9 cellular contexts compared by ENCODE assay signal in the genomic region with DNA sequence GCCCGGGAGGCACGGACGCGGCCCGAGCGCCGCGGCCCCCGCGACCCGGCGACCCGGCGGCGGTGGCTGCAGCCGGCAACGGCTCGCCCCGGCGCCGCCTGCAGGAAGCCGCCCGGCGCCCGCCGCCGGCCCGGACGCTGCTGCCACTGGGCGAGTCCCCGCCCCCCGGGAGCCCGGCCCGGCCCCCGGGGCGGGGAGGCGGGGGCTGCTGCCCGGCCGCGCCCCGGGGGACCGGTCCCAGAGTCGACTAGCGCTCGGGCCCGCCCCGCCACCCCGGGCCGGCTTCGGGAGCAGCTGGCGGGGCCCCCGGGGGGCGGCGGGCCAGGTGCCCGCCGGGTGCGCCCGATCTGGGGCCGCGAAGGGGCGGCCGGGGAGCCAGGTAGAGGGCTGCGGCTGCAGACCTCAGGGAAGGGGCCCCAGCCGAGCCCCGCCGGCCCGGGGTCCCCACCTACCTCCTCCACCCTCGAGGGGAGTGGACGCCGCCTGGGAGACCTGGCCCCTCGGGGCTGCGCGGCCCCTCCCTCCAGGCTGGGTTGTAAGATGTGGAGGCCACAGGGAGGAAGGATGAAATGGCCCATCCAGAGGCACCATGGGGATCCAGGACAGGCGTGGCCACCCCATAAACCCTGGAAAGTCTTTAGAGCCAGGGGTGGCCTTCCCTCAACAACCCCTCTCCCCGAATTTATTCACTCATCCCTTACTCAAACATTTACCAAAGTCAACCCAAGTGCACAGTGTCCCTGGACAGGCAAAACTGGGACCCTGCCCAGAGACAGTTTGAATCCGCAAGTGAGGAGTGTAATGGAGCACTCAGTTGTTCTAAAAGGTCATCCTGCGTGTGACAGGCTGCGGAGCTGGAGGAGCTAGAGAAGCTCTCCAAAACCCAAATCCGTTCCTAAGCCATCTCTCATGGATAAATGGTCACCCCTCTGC. TPM values are rescaled to one million over a fixed set of nuclear protein-coding genes. Genes with fewer than 3 reads are reported as not detected.
DNase-seq lines count a peak whose midpoint lies in the region; ATAC-seq, FAIRE-seq and TF ChIP-seq lines count a peak whose summit lies in the region.
"Had no signal": no experiment of that assay in that cellular context is flagged by ENCODE, and none has a peak within 500 bp of the region (broad histone marks: within the 10 kb centered on the region; RNA-seq: fewer than 3 reads in every experiment).

A gene with protein sequence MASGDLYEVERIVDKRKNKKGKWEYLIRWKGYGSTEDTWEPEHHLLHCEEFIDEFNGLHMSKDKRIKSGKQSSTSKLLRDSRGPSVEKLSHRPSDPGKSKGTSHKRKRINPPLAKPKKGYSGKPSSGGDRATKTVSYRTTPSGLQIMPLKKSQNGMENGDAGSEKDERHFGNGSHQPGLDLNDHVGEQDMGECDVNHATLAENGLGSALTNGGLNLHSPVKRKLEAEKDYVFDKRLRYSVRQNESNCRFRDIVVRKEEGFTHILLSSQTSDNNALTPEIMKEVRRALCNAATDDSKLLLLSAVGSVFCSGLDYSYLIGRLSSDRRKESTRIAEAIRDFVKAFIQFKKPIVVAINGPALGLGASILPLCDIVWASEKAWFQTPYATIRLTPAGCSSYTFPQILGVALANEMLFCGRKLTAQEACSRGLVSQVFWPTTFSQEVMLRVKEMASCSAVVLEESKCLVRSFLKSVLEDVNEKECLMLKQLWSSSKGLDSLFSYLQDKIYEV (minus strand): TSS at position 148 of the 933 bp plus-strand sequence. CDS start 425 bp downstream, outside the sequence.

- no peaks in the 10 kb centered on the region for H3K79me2 ChIP-seq in GM12878 (ENCODE audit: control insufficient read depth, insufficient read depth, low read length)
- no peaks in the 10 kb centered on the region for H3K79me2 ChIP-seq in smooth muscle cell (ENCODE audit: low read depth)

- WGBS in GM12878 (ENCODE audit: insufficient coverage, insufficient replicate concordance, low lambda C conversion rate, missing lambda C conversion rate), result 15% methylated on average over 26 of the region's 79 CpGs
- WGBS in smooth muscle cell (ENCODE audit: low lambda C conversion rate), result 48% methylated on average over 6 of the region's 79 CpGs

- DNase-seq in DMS 273 (lab: John Stamatoyannopoulos, UW; ENCODE audit: unreplicated experiment) (peak; percentile 62), DMS 273 treated with DMSO at 0.1 percent for 48 hours (lab: John Stamatoyannopoulos, UW) (no peak), SW480 (ENCODE audit: low spot score) (peak; percentile 41), GM12878 (ENCODE audit: low read depth, low spot score) (no peak), smooth muscle cell (lab: John Stamatoyannopoulos, UW; ENCODE audit: unreplicated experiment) (no peak), NCI-H1092 treated with DMSO at 0.1 percent for 48 hours (lab: John Stamatoyannopoulos, UW) (no peak)

- H3K4me3 ChIP-seq in GM12878 (peak within 1 kb of the TSS; percentile 69; the same call in 1 of the 2 replicates), iPS-18a (ENCODE audit: low read length) (peak within 1 kb of the TSS; percentile 5), smooth muscle cell (peak within 1 kb of the TSS; percentile 81)

- H4K20me1 ChIP-seq in GM12878 (ENCODE audit: control insufficient read depth, insufficient read depth) (no peaks in the 10 kb centered on the region), smooth muscle cell (ENCODE audit: low read depth) (no peaks in the 10 kb centered on the region)

- TF ChIP-seq POLR2A in GM12878 (IDR thresholded peaks at IDR 0.05; ENCODE audit: low read depth, low read length), result no peak

- in situ Hi-C loops in GM12878 (cut with MboI), result no loop called here

- intact Hi-C loops in GM12878 (cut with micrococcal nuclease; ENCODE audit: unreplicated experiment), result no loop called here

- TF ChIP-seq RAD21 in GM12878 (IDR thresholded peaks at IDR 0.05; ENCODE audit: insufficient read depth, low read depth, low read length), result 0 out of 2 replicates have a peak, but pooled peaks have one; percentile 11

- H3K36me3 ChIP-seq in GM12878 (ENCODE audit: control insufficient read depth in 2 of 2, insufficient read depth in 2 of 2, low read length in 1 of 2) (no peaks in the 10 kb centered on the region), iPS-18a (ENCODE audit: control insufficient read depth, low read depth, low read length) (no peaks in the 10 kb centered on the region), smooth muscle cell (ENCODE audit: low read depth) (no peaks in the 10 kb centered on the region)

- no peak for TF ChIP-seq EP300 in GM12878 (IDR thresholded peaks at IDR 0.05; ENCODE audit: borderline replicate concordance in 1 of 2, control insufficient read depth in 1 of 2, low read depth in 2 of 2, low read length in 2 of 2)

- FAIRE-seq in GM12878 (lab: Jason Lieb, UNC), result no peak
- FAIRE-seq: A204.1 had no signal

- CTCF ChIA-PET in GM12878 (lab: Yijun Ruan, JAX), result no interaction called here

- H3K9ac ChIP-seq in GM12878 (ENCODE audit: control insufficient read depth, insufficient read depth, low read length), result no peak within 1 kb of the TSS
- H3K9ac ChIP-seq in iPS-18a (ENCODE audit: low read length), result no peak within 1 kb of the TSS
- no peak within 1 kb of the TSS for H3K9ac ChIP-seq in smooth muscle cell (ENCODE audit: low read depth)

- H3K9me3 ChIP-seq in GM12878 (replicated peaks; ENCODE audit: control insufficient read depth, insufficient read depth, low read length), result no peaks in the 10 kb centered on the region; the same call in 2 of the 3 replicates
- no peaks in the 10 kb centered on the region for H3K9me3 ChIP-seq in iPS-18a (ENCODE audit: control insufficient read depth, low read depth, low read length)
- H3K9me3 ChIP-seq in smooth muscle cell (replicated peaks; ENCODE audit: low read depth), result no peaks in the 10 kb centered on the region

- RAD21 ChIA-PET in GM12878 (lab: Charles Lee; ENCODE audit: unreplicated experiment), result no interaction called here

- TF ChIP-seq CTCF in GM12878 (IDR thresholded peaks at IDR 0.05 in 2 of 3, conservative IDR thresholded peaks at IDR 0.05 in 1 of 3; ENCODE audit: control insufficient read depth in 2 of 3, extremely low read depth in 1 of 3, insufficient read depth in 1 of 3, low read depth in 3 of 3, low read length in 3 of 3), result no peak
- TF ChIP-seq CTCF in smooth muscle cell (IDR thresholded peaks at IDR 0.05; ENCODE audit: borderline replicate concordance, insufficient read depth, poor library complexity, severe bottlenecking), result no peak

- H3K27ac ChIP-seq in GM12878 (ENCODE audit: control insufficient read depth, insufficient read depth) (no peak within 1 kb of the TSS), iPS-18a (ENCODE audit: low read length) (no peak within 1 kb of the TSS), smooth muscle cell (ENCODE audit: low read depth) (no peak within 1 kb of the TSS)

- H3K27me3 ChIP-seq in GM12878 (replicated peaks in 1 of 2; ENCODE audit: control insufficient read depth in 2 of 2, insufficient read depth in 2 of 2, low read length in 1 of 2) (peaks cover 0 to 2% of the 10 kb centered on the region in 2 experiments; a peak in 1 of 4 replicates), iPS-18a (ENCODE audit: control insufficient read depth, insufficient read depth, low read length) (peaks cover 22% of the 10 kb centered on the region), smooth muscle cell (ENCODE audit: low read depth) (peaks cover 37% of the 10 kb centered on the region)

- peak within 1 kb of the TSS; percentile 56; the same call in 1 of the 2 replicates for H2AFZ ChIP-seq in GM12878 (ENCODE audit: control insufficient read depth, low read depth, low read length)
- H2AFZ ChIP-seq in smooth muscle cell (ENCODE audit: low read depth), result peak within 1 kb of the TSS; percentile 75

- H3K4me2 ChIP-seq in GM12878 (ENCODE audit: control insufficient read depth, insufficient read depth), result peak within 1 kb of the TSS; percentile 57
- H3K4me2 ChIP-seq in smooth muscle cell, result peak within 1 kb of the TSS; percentile 91

- peaks cover 3% of the 10 kb centered on the region for H3F3A ChIP-seq in smooth muscle cell (ENCODE audit: low read depth)

- no peaks in the 10 kb centered on the region for H3K4me1 ChIP-seq in GM12878 (ENCODE audit: control insufficient read depth, insufficient read depth, low read length)
- no peaks in the 10 kb centered on the region for H3K4me1 ChIP-seq in iPS-18a (ENCODE audit: control insufficient read depth, low read depth, low read length)
- H3K4me1 ChIP-seq in smooth muscle cell (ENCODE audit: low read depth), result no peaks in the 10 kb centered on the region

- SMC1A ChIA-PET in GM12878 (lab: Charles Lee; ENCODE audit: uncharacterized antibody, unreplicated experiment), result no interaction called here

- no TSS peak for BruUV-seq in GM12878 (replicated peaks; lab: Mats Ljungman, UMichigan)

- POLR2A ChIA-PET in GM12878 (lab: Charles Lee), result no interaction called here

- peak; percentile 82 for ATAC-seq in HG02885 (IDR thresholded peaks at IDR 0.05; ENCODE audit: poor library complexity, unreplicated experiment)
- ATAC-seq in GM12878, result peak; percentile 71

TF ChIP-seq in GM12878, 131 proteins besides CTCF, POLR2A, EP300 and RAD21:
- TF ChIP-seq STAT1 (conservative IDR thresholded peaks at IDR 0.05), result no peak
- TF ChIP-seq FOXM1 (IDR thresholded peaks at IDR 0.05; ENCODE audit: low read depth, low read length), result no peak
- peak in 1 of 2 experiments; percentile 30; a peak in 1 of 3 replicates for TF ChIP-seq EGR1 (IDR thresholded peaks at IDR 0.05; ENCODE audit: borderline replicate concordance in 1 of 2, low read depth in 2 of 2, low read length in 2 of 2)
- TF ChIP-seq IKZF1 (conservative IDR thresholded peaks at IDR 0.05), result no peak
- TF ChIP-seq TAF1 (IDR thresholded peaks at IDR 0.05; ENCODE audit: borderline replicate concordance, low read depth, low read length), result peak; percentile 11; the same call in 1 of the 2 replicates

RNA-seq across cellular contexts. Expression of the gene that starts here (rescaled TPM):
- 0.95 and 1.6 TPM in 2 replicates for total RNA-seq in GM12878 (2013; cell fraction: nucleolus; rRNA removed)
- total RNA-seq in GM12878 (2014; rRNA removed) (7.1 and 7.6 TPM in 2 replicates), GM12878 (2014; rRNA removed; fragmentation: Illumina TruSeq; extraction: Trizol) (7.3 and 8.4 TPM in 2 replicates), GM12878 (2021) (20.1 and 22.9 TPM in 2 replicates), smooth muscle cell (2.9 and 4.7 TPM in 2 replicates)
- polyA plus RNA-seq in GM12878 (2011; ENCODE audit: low read depth), result 2.2 TPM
- polyA plus RNA-seq in GM12878 (2011; rRNA removed) (0.24 and 0.27 TPM in 2 replicates), GM12878 (2014; fragmentation: Illumina TruSeq; extraction: Trizol) (7.1 and 7.8 TPM in 2 replicates), GM12878 (2014; fragmentation: Nextera tagmentation; extraction: Ambion mirVana) (1 to 10 TPM; 1.4 to 2.1 TPM), GM12878 (2014; rRNA removed) (3.4 and 3.8 TPM in 2 replicates), GM12878 (2016; fragmentation: Nextera tagmentation; extraction: Ambion mirVana) (1 to 10 TPM; 3.7 to 4.0 TPM), smooth muscle cell (1.9 and 2.0 TPM in 2 replicates)
- polyA plus RNA-seq in GM12878 (2011; cell fraction: cytosol; rRNA removed), result 0.17 and 0.43 TPM in 2 replicates
- polyA plus RNA-seq in GM12878 (2011; cell fraction: nucleus; rRNA removed), result 0.45 and 0.46 TPM in 2 replicates
- 1.5 and 3.3 TPM in 2 replicates for polyA plus RNA-seq in GM12878 (2012)
- polyA minus RNA-seq in GM12878 (2011; rRNA and poly(A)+ RNA removed), result 4.1 and 5.0 TPM in 2 replicates
- polyA minus RNA-seq in GM12878 (2011; cell fraction: cytosol; rRNA and poly(A)+ RNA removed), result 0.73 and 4.9 TPM in 2 replicates
- 0.60 and 0.86 TPM in 2 replicates for polyA minus RNA-seq in GM12878 (2011; cell fraction: nucleus; rRNA and poly(A)+ RNA removed)

Comparison
In these comparisons a context has a peak if more than half of its experiments do, and no peak if none do; other contexts are left out.
1. DNase-seq: peak in DMS 273 (single experiment) and SW480 (single experiment); none in DMS 273 treated with DMSO at 0.1 percent for 48 hours (single experiment), GM12878 (single experiment), smooth muscle cell (single experiment) and NCI-H1092 treated with DMSO at 0.1 percent for 48 hours (single experiment).
2. H3K4me3 ChIP-seq: peak in every context shown above with its lines; median percentile 81 in smooth muscle cell; 69 in GM12878; 5 in iPS-18a.